Comparison of ENCODE assay signal across 8 cellular contexts in genomic region chr6:159169193-159169555, GRCh38. TPM values are rescaled to one million over a fixed set of nuclear protein-coding genes. Genes with fewer than 3 reads are reported as not detected.
DNase-seq lines count a peak whose midpoint lies in the region; ATAC-seq lines count a peak whose summit lies in the region.

Gene FNDC1, plus strand, starts transcription at chr6:159169400. Its CDS starts 197 bp downstream, at chr6:159169597.

- ATAC-seq in Right ventricle myocardium superior (ENCODE audit: poor library complexity) (peak; percentile 80), sciatic nerve (peak; percentile 6), GM18858 (IDR thresholded peaks at IDR 0.05; ENCODE audit: unreplicated experiment) (no peak)

- intact Hi-C loops in Right ventricle myocardium superior (cut with DNase I) (no loop called here), sciatic nerve (cut with DNase I) (no loop called here)

- DNase-seq in NCI-H748 (lab: John Stamatoyannopoulos, UW; ENCODE audit: unreplicated experiment) (peak; percentile 35), NCI-H748 treated with DMSO at 0.1 percent for 48 hours (lab: John Stamatoyannopoulos, UW) (no peak), HuH-7.5 (ENCODE audit: low spot score) (peak; percentile 58), Right ventricle myocardium superior (peak; percentile 69), sciatic nerve (ENCODE audit: low spot score) (peak; percentile 66), anterior cingulate cortex (lab: John Stamatoyannopoulos, UW) (no peak)
- DNase-seq in activated T-cell treated with anti-CD3 and anti-CD28 coated beads, Interleukin-2, amount 50 U/mL, for 48 hours: peak; percentile 72 to 77

RNA-seq across cellular contexts. Expression of gene FNDC1, which starts in this region (rescaled TPM):
- total RNA-seq in Right ventricle myocardium superior (1.2 TPM), sciatic nerve (13.7 TPM)

Comparison
In these comparisons a context has a peak if more than half of its experiments do, and no peak if none do; other contexts are left out.
1. DNase-seq: peak in NCI-H748 (single experiment), HuH-7.5 (single experiment), activated T-cell treated with anti-CD3 and anti-CD28 coated beads, Interleukin-2, amount 50 U/mL, for 48 hours (2 of 2), Right ventricle myocardium superior (single experiment) and sciatic nerve (single experiment); none in NCI-H748 treated with DMSO at 0.1 percent for 48 hours (single experiment) and anterior cingulate cortex (0 of 58).